ENCODE assay signal across 16 cellular contexts in genomic region chr16:68077866-68078725, GRCh38. TPM values are rescaled to one million over a fixed set of nuclear protein-coding genes. Genes with fewer than 3 reads are reported as not detected.
DNase-seq lines count a peak whose midpoint lies in the region; ATAC-seq and TF ChIP-seq lines count a peak whose summit lies in the region.
"Had no signal": no experiment of that assay in that cellular context is flagged by ENCODE, and none has a peak within 500 bp of the region (broad histone marks: within the 10 kb centered on the region; RNA-seq: fewer than 3 reads in every experiment).

No MANE protein-coding gene starts in this region.

- no peak for TF ChIP-seq POLR2A in testis (IDR thresholded peaks at IDR 0.05)

- H3K9me3 Mint-ChIP-seq in activated T-cell treated with anti-CD3 and anti-CD28 coated beads, Interleukin-2, amount 50 U/mL, for 72 hours: no peaks in the 10 kb centered on the region
- H3K9me3 Mint-ChIP-seq in activated T-cell treated with anti-CD3 and anti-CD28 coated beads, Interleukin-2, amount 50 U/mL, for 4 hours: no peaks in the 10 kb centered on the region
- H3K9me3 Mint-ChIP-seq in activated CD8-positive, alpha-beta T cell treated with anti-CD3 and anti-CD28 coated beads for 36 hours: peaks cover 2% of the 10 kb centered on the region
- no peaks in the 10 kb centered on the region for H3K9me3 Mint-ChIP-seq in memory B cell
- H3K9me3 Mint-ChIP-seq: nephron progenitor cell had no signal

- ATAC-seq in activated T-cell treated with anti-CD3 and anti-CD28 coated beads, Interleukin-2, amount 50 U/mL, for 72 hours (replicated peaks in 1 of 2): no peak
- ATAC-seq in activated T-cell treated with anti-CD3 and anti-CD28 coated beads, Interleukin-2, amount 50 U/mL, for 4 hours: no peak
- ATAC-seq in activated CD8-positive, alpha-beta T cell treated with anti-CD3 and anti-CD28 coated beads for 36 hours: no peak
- no peak for ATAC-seq in memory B cell (ENCODE audit: low read depth)
- ATAC-seq: gastroesophageal sphincter had no signal

- no peak for DNase-seq in activated T-cell treated with anti-CD3 and anti-CD28 coated beads, Interleukin-2, amount 50 U/mL, for 72 hours
- DNase-seq in activated T-cell treated with anti-CD3 and anti-CD28 coated beads, Interleukin-2, amount 50 U/mL, for 4 hours: no peak
- DNase-seq in activated CD8-positive, alpha-beta T cell treated with anti-CD3 and anti-CD28 coated beads for 36 hours: no peak
- DNase-seq in memory B cell (ENCODE audit: low spot score in 2 of 2) (no peak), testis (peak; percentile 59), NCI-H2227 treated with DMSO at 0.1 percent for 48 hours (lab: John Stamatoyannopoulos, UW) (no peak), GM10248 (ENCODE audit: extremely low spot score) (no peak), globus pallidus (ENCODE audit: low spot score) (no peak)
- DNase-seq: brain microvascular endothelial cell, DMS53, IMR-90, kidney, NCI-H82, nephron progenitor cell, Right ventricle myocardium superior had no signal

- H3K36me3 Mint-ChIP-seq in activated T-cell treated with anti-CD3 and anti-CD28 coated beads, Interleukin-2, amount 50 U/mL, for 72 hours (ENCODE audit: insufficient read depth in 2 of 2): peaks cover 16 to 20% of the 10 kb centered on the region in 2 donors
- H3K36me3 Mint-ChIP-seq in activated T-cell treated with anti-CD3 and anti-CD28 coated beads, Interleukin-2, amount 50 U/mL, for 4 hours (ENCODE audit: insufficient read depth): peaks cover 34% of the 10 kb centered on the region
- peaks cover 73% of the 10 kb centered on the region for H3K36me3 Mint-ChIP-seq in activated CD8-positive, alpha-beta T cell treated with anti-CD3 and anti-CD28 coated beads for 36 hours (ENCODE audit: low read depth)
- peaks cover 30% of the 10 kb centered on the region for H3K36me3 Mint-ChIP-seq in memory B cell

- H3K36me3 ChIP-seq in testis (ENCODE audit: low read depth, missing control alignments): no peaks in the 10 kb centered on the region

- no peaks in the 10 kb centered on the region for H3K9me3 ChIP-seq in testis
- H3K9me3 ChIP-seq: gastroesophageal sphincter had no signal

- no peaks in the 10 kb centered on the region for H3K27me3 Mint-ChIP-seq in activated T-cell treated with anti-CD3 and anti-CD28 coated beads, Interleukin-2, amount 50 U/mL, for 72 hours (ENCODE audit: low read depth)
- H3K27me3 Mint-ChIP-seq in activated T-cell treated with anti-CD3 and anti-CD28 coated beads, Interleukin-2, amount 50 U/mL, for 4 hours (ENCODE audit: low read depth): no peaks in the 10 kb centered on the region
- H3K27me3 Mint-ChIP-seq in activated CD8-positive, alpha-beta T cell treated with anti-CD3 and anti-CD28 coated beads for 36 hours: no peaks in the 10 kb centered on the region
- H3K27me3 Mint-ChIP-seq in memory B cell: no peaks in the 10 kb centered on the region

- H3K4me1 ChIP-seq in testis: peaks cover 52% of the 10 kb centered on the region

- CTCF ChIA-PET in activated CD8-positive, alpha-beta T cell treated with anti-CD3 and anti-CD28 coated beads for 36 hours (lab: Charles Lee): interaction anchor here (5.1 kb wide), 1 partner anchor 12 kb away, joined by 38 read pairs; no protein-coding TSS in a partner anchor
- CTCF ChIA-PET in GM10248 (lab: Yijun Ruan, JAX): interaction anchor here (1.4 to 1.5 kb wide), 2 partner anchors 27 to 37 kb away, joined by 3 to 4 read pairs; no protein-coding TSS in a partner anchor

- TF ChIP-seq CTCF in activated CD8-positive, alpha-beta T cell treated with anti-CD3 and anti-CD28 coated beads for 36 hours (IDR thresholded peaks at IDR 0.05): no peak
- TF ChIP-seq CTCF in testis (IDR thresholded peaks at IDR 0.05) (no peak), GM10248 (IDR thresholded peaks at IDR 0.05; ENCODE audit: control extremely low read depth, extremely low read depth, low read depth, missing control alignments) (no peak)

- no peak overlapping the region for H3K4me3 ChIP-seq in testis
- H3K4me3 ChIP-seq: gastroesophageal sphincter had no signal

- H3K27ac Mint-ChIP-seq in activated T-cell treated with anti-CD3 and anti-CD28 coated beads, Interleukin-2, amount 50 U/mL, for 72 hours: peak overlapping the region; percentile 95
- peak overlapping the region; percentile 99 for H3K27ac Mint-ChIP-seq in activated CD8-positive, alpha-beta T cell treated with anti-CD3 and anti-CD28 coated beads for 36 hours
- no peak overlapping the region for H3K27ac Mint-ChIP-seq in memory B cell
- H3K27ac Mint-ChIP-seq: nephron progenitor cell had no signal

- H3K4me3 Mint-ChIP-seq in activated T-cell treated with anti-CD3 and anti-CD28 coated beads, Interleukin-2, amount 50 U/mL, for 72 hours: peak overlapping the region in 1 of 2 donors; percentile 37
- no peak overlapping the region for H3K4me3 Mint-ChIP-seq in activated T-cell treated with anti-CD3 and anti-CD28 coated beads, Interleukin-2, amount 50 U/mL, for 4 hours
- no peak overlapping the region for H3K4me3 Mint-ChIP-seq in activated CD8-positive, alpha-beta T cell treated with anti-CD3 and anti-CD28 coated beads for 36 hours
- H3K4me3 Mint-ChIP-seq in memory B cell: peak overlapping the region; percentile 47
- H3K4me3 Mint-ChIP-seq: nephron progenitor cell had no signal

- WGBS in testis, 2 donors: 71 to 85% methylated on average over 7 of the region's 7 CpGs

- intact Hi-C loops in activated CD8-positive, alpha-beta T cell treated with anti-CD3 and anti-CD28 coated beads for 36 hours (cut with micrococcal nuclease): no loop called here
- intact Hi-C loops in testis (cut with DNase I; ENCODE audit: low total_unique reads): no loop called here

- POLR2A ChIA-PET in activated CD8-positive, alpha-beta T cell treated with anti-CD3 and anti-CD28 coated beads for 36 hours (lab: Charles Lee): interaction anchor here (1.4 to 2.9 kb wide), 3 partner anchors 8 to 15 kb away, joined by 5 to 10 read pairs (median 8); no protein-coding TSS in a partner anchor
- POLR2A ChIA-PET in GM10248 (lab: Yijun Ruan, JAX): no interaction called here

- H3K27me3 ChIP-seq in testis: no peaks in the 10 kb centered on the region
- H3K27me3 ChIP-seq: brain microvascular endothelial cell, gastroesophageal sphincter had no signal

- peak overlapping the region in 1 of 2 donors; percentile 71 for H3K27ac ChIP-seq in testis
- H3K27ac ChIP-seq: brain microvascular endothelial cell had no signal

- peaks cover 83% of the 10 kb centered on the region for H3K4me1 Mint-ChIP-seq in activated T-cell treated with anti-CD3 and anti-CD28 coated beads, Interleukin-2, amount 50 U/mL, for 72 hours (ENCODE audit: low read depth)
- H3K4me1 Mint-ChIP-seq in activated T-cell treated with anti-CD3 and anti-CD28 coated beads, Interleukin-2, amount 50 U/mL, for 4 hours (ENCODE audit: low read depth): peaks cover 85% of the 10 kb centered on the region
- peaks cover 83% of the 10 kb centered on the region for H3K4me1 Mint-ChIP-seq in activated CD8-positive, alpha-beta T cell treated with anti-CD3 and anti-CD28 coated beads for 36 hours (ENCODE audit: low read depth)
- H3K4me1 Mint-ChIP-seq in memory B cell: peaks cover 71% of the 10 kb centered on the region

RNA-seq across cellular contexts. Expression of gene NFATC3, which starts 7.1 kb away (rescaled TPM):
- total RNA-seq in activated T-cell treated with anti-CD3 and anti-CD28 coated beads, Interleukin-2, amount 50 U/mL, for 72 hours: 10 to 100 TPM; 79.7 to 82.5 TPM
- total RNA-seq in activated T-cell treated with anti-CD3 and anti-CD28 coated beads, Interleukin-2, amount 50 U/mL, for 4 hours: 10 to 100 TPM; 64.8 to 72.3 (median 65.3) TPM
- total RNA-seq in activated CD8-positive, alpha-beta T cell treated with anti-CD3 and anti-CD28 coated beads for 36 hours: 100 to 1,000 TPM; 102 to 104 TPM
- 100 to 1,000 TPM in 1 of 2 donors, 10 to 100 TPM in 1; 94.7 to 115 TPM for total RNA-seq in testis
- 78.0 TPM for polyA plus RNA-seq in testis (ENCODE audit: insufficient read depth, low read depth, low replicate concordance)

RNA-seq across cellular contexts. Expression of gene DUS2, which starts 55.0 kb away (rescaled TPM):
- total RNA-seq in activated T-cell treated with anti-CD3 and anti-CD28 coated beads, Interleukin-2, amount 50 U/mL, for 72 hours: 10 to 100 TPM; 21.4 to 22.4 TPM
- 10 to 100 TPM; 35.9 to 37.4 (median 37.1) TPM for total RNA-seq in activated T-cell treated with anti-CD3 and anti-CD28 coated beads, Interleukin-2, amount 50 U/mL, for 4 hours
- 10 to 100 TPM; 34.2 to 35.1 TPM for total RNA-seq in activated CD8-positive, alpha-beta T cell treated with anti-CD3 and anti-CD28 coated beads for 36 hours
- total RNA-seq in testis: 10 to 100 TPM; 24.6 to 32.4 TPM
- polyA plus RNA-seq in testis (ENCODE audit: insufficient read depth, low read depth, low replicate concordance): 62.5 TPM

RNA-seq across cellular contexts. Expression of gene DDX28, which starts 55.1 kb away (rescaled TPM):
- 10 to 100 TPM; 12.6 to 13.4 TPM for total RNA-seq in activated T-cell treated with anti-CD3 and anti-CD28 coated beads, Interleukin-2, amount 50 U/mL, for 72 hours
- total RNA-seq in activated T-cell treated with anti-CD3 and anti-CD28 coated beads, Interleukin-2, amount 50 U/mL, for 4 hours: 10 to 100 TPM; 34.9 to 40.3 (median 39.1) TPM
- total RNA-seq in activated CD8-positive, alpha-beta T cell treated with anti-CD3 and anti-CD28 coated beads for 36 hours: 10 to 100 TPM; 16.6 to 17.3 TPM
- total RNA-seq in testis: 10 to 100 TPM; 19.1 to 19.9 TPM
- polyA plus RNA-seq in testis (ENCODE audit: insufficient read depth, low read depth, low replicate concordance): 18.6 TPM
